9 cellular contexts compared by ENCODE assay signal in genomic region chr17:57458718-57459285, GRCh38.
DNase-seq lines count a peak whose midpoint lies in the region; ATAC-seq and TF ChIP-seq lines count a peak whose summit lies in the region.
"Had no signal": no experiment of that assay in that cellular context is flagged by ENCODE, and none has a peak within 500 bp of the region (broad histone marks: within the 10 kb centered on the region; RNA-seq: fewer than 3 reads in every experiment).

No MANE protein-coding gene starts in this region.

- H3K79me2 ChIP-seq in DND-41 (ENCODE audit: insufficient read depth, low read length): peaks cover 88% of the 10 kb centered on the region
- peaks cover 39% of the 10 kb centered on the region for H3K79me2 ChIP-seq in hepatocyte

- H3K9ac ChIP-seq in DND-41 (ENCODE audit: low read depth, low read length): peak overlapping the region; percentile 34

- H4K20me1 ChIP-seq in DND-41 (ENCODE audit: insufficient read depth, low read length) (no peaks in the 10 kb centered on the region), hepatocyte (ENCODE audit: insufficient read depth, poor library complexity, severe bottlenecking) (no peaks in the 10 kb centered on the region)

- H3K27me3 ChIP-seq in DND-41 (ENCODE audit: insufficient read depth, low read length, poor library complexity) (no peaks in the 10 kb centered on the region), hepatocyte (no peaks in the 10 kb centered on the region)

- ATAC-seq in DND-41 (ENCODE audit: insufficient read depth, low read depth): no peak
- ATAC-seq in GM18907 (IDR thresholded peaks at IDR 0.05; ENCODE audit: unreplicated experiment): no peak

- H3K9me3 ChIP-seq in DND-41 (ENCODE audit: insufficient read depth, low read length, severe bottlenecking) (no peaks in the 10 kb centered on the region), hepatocyte (ENCODE audit: low read depth) (no peaks in the 10 kb centered on the region)

- no peak for TF ChIP-seq CTCF in C4-2B (conservative IDR thresholded peaks at IDR 0.05)
- TF ChIP-seq CTCF in DND-41 (IDR thresholded peaks at IDR 0.05; ENCODE audit: borderline replicate concordance, extremely low read depth, low read length, poor library complexity, severe bottlenecking): no peak
- no peak for TF ChIP-seq CTCF in hepatocyte (IDR thresholded peaks at IDR 0.05; ENCODE audit: poor library complexity)
- TF ChIP-seq CTCF in GM13976 (IDR thresholded peaks at IDR 0.05; ENCODE audit: borderline replicate concordance, control extremely low read depth, extremely low read depth, insufficient read depth, missing control alignments): no peak

- H3K27ac ChIP-seq in C4-2B (peak overlapping the region; percentile 22; the same call in 1 of the 2 replicates), DND-41 (ENCODE audit: low read length) (peak overlapping the region; percentile 86), hepatocyte (peak overlapping the region; percentile 17)

- H3K4me1 ChIP-seq in DND-41 (ENCODE audit: insufficient read depth, low read length): peaks cover 93% of the 10 kb centered on the region
- H3K4me1 ChIP-seq in hepatocyte (ENCODE audit: insufficient read depth): no peaks in the 10 kb centered on the region

- H3K4me3 ChIP-seq in DND-41 (ENCODE audit: low read depth in 1 of 2, low read length in 2 of 2) (no peak overlapping the region; a peak in 1 of 4 replicates), hepatocyte (no peak overlapping the region)

- H3K9me2 ChIP-seq in hepatocyte (replicated peaks; ENCODE audit: insufficient read depth): no peaks in the 10 kb centered on the region

- in situ Hi-C loops in GM13976 (cut with MboI; ENCODE audit: low sequenced_read_pairs, unreplicated experiment): no loop called here

- DNase-seq in DND-41 (no peak), SHP77 (lab: John Stamatoyannopoulos, UW) (peak; percentile 27 to 53), hepatocyte (ENCODE audit: low spot score) (no peak), GM13976 (ENCODE audit: low spot score) (no peak), kidney glomerular epithelial cell (lab: John Stamatoyannopoulos, UW) (no peak)
- DNase-seq: H9, NCI-H2227 treated with DMSO at 0.1 percent for 48 hours had no signal

- H2AFZ ChIP-seq in DND-41 (ENCODE audit: low read depth, low read length) (no peak overlapping the region), hepatocyte (no peak overlapping the region)

- H3K4me2 ChIP-seq in DND-41 (ENCODE audit: insufficient read depth, low read length) (no peak overlapping the region), hepatocyte (no peak overlapping the region)

- 87% methylated on average over 9 of the region's 9 CpGs for WGBS in hepatocyte (ENCODE audit: low lambda C conversion rate, missing lambda C conversion rate)

- peaks cover 68% of the 10 kb centered on the region for H3K36me3 ChIP-seq in DND-41 (ENCODE audit: insufficient read depth, low read length)
- no peaks in the 10 kb centered on the region for H3K36me3 ChIP-seq in hepatocyte (replicated peaks; ENCODE audit: insufficient read depth, low read depth)

Comparison
In these comparisons a context has a peak if more than half of its experiments do, and no peak if none do; other contexts are left out.
1. H3K27ac ChIP-seq: peak in every context shown above with its lines; median percentile 86 in DND-41; 22 in C4-2B; 17 in hepatocyte.
2. DNase-seq: peak in SHP77 (2 of 2); none in DND-41 (single experiment), hepatocyte (single experiment), GM13976 (single experiment) and kidney glomerular epithelial cell (single experiment).